ENCODE assay signal across 18 cellular contexts in genomic region chr2:224263571-224264043, GRCh38.
DNase-seq lines count a peak whose midpoint lies in the region; ATAC-seq and TF ChIP-seq lines count a peak whose summit lies in the region.
"Had no signal": no experiment of that assay in that cellular context is flagged by ENCODE, and none has a peak within 500 bp of the region (broad histone marks: within the 10 kb centered on the region; RNA-seq: fewer than 3 reads in every experiment).

No MANE protein-coding gene starts in this region.

- TF ChIP-seq CTCF in AG10803 (conservative IDR thresholded peaks at IDR 0.05; ENCODE audit: low read length) (no peak), omental fat pad (IDR thresholded peaks at IDR 0.05) (no peak), GM10266 (IDR thresholded peaks at IDR 0.05; ENCODE audit: control insufficient read depth, insufficient read depth, low read depth, missing control alignments) (no peak)

- H3K9me3 ChIP-seq in MG63: no peaks in the 10 kb centered on the region
- H3K9me3 ChIP-seq: Peyer's patch, right atrium auricular region had no signal

- H3K27me3 ChIP-seq in MG63: no peaks in the 10 kb centered on the region
- H3K27me3 ChIP-seq: cardiac muscle cell, Peyer's patch, right atrium auricular region had no signal

- ATAC-seq in omental fat pad (ENCODE audit: low FRiP score): peak; percentile 76
- ATAC-seq: esophagus mucosa, left colon had no signal

- no peak overlapping the region for H3K4me3 ChIP-seq in AG10803 (ENCODE audit: low read length)
- no peak overlapping the region for H3K4me3 ChIP-seq in MG63
- H3K4me3 ChIP-seq: cardiac muscle cell, Peyer's patch, right atrium auricular region had no signal

- H3K36me3 ChIP-seq in MG63: no peaks in the 10 kb centered on the region
- H3K36me3 ChIP-seq: cardiac muscle cell, Peyer's patch, right atrium auricular region had no signal

- DNase-seq in AG10803 (ENCODE audit: low read depth) (peak; percentile 58), MG63 (peak; percentile 21), dedifferentiated amniotic fluid mesenchymal stem cell (ENCODE audit: extremely low spot score) (peak; percentile 40), omental fat pad (ENCODE audit: low spot score) (no peak), GM10266 (ENCODE audit: extremely low spot score) (no peak), SKM-1 (lab: John Stamatoyannopoulos, UW; ENCODE audit: unreplicated experiment) (no peak), NCI-H1694 (lab: John Stamatoyannopoulos, UW) (no peak)
- no peak for DNase-seq in activated CD4-positive, alpha-beta T cell treated with anti-CD3 and anti-CD28 coated beads for 48 hours
- DNase-seq: activated CD4-positive, alpha-beta memory T cell treated with anti-CD3 and anti-CD28 coated beads for 36 hours; activated T-cell treated with anti-CD3 and anti-CD28 coated beads, Interleukin-2, amount 50 U/mL, for 24 hours; Calu3; GOT3; left colon; NCI-H82; Peyer's patch had no signal

Comparison
In these comparisons a context has a peak if more than half of its experiments do, and no peak if none do; other contexts are left out.
1. DNase-seq: peak in AG10803 (single experiment), MG63 (single experiment) and dedifferentiated amniotic fluid mesenchymal stem cell (single experiment); none in omental fat pad (single experiment), GM10266 (single experiment), activated CD4-positive, alpha-beta T cell treated with anti-CD3 and anti-CD28 coated beads for 48 hours (single experiment), SKM-1 (single experiment) and NCI-H1694 (single experiment).